In genomic region chr6:170147832-170148708, GRCh38 we compare ENCODE assay signal across 7 cellular contexts.
DNase-seq lines count a peak whose midpoint lies in the region; ATAC-seq and TF ChIP-seq lines count a peak whose summit lies in the region.

No MANE protein-coding gene starts in this region.

- POLR2A ChIA-PET in activated CD4-positive, alpha-beta T cell treated with anti-CD3 and anti-CD28 coated beads, Interleukin-2, amount 10 ng/mL, durations not matched to agents 7 days and 5 days (lab: Charles Lee), result no interaction called here

- H3K4me3 ChIP-seq in heart left ventricle, result peak overlapping the region in 2 of 12 donors; percentile 4 to 22
- H3K4me3 ChIP-seq in vagina, result no peak overlapping the region

- TF ChIP-seq CTCF in H9 (conservative IDR thresholded peaks at IDR 0.05), result no peak
- TF ChIP-seq CTCF in heart left ventricle (IDR thresholded peaks at IDR 0.05), result no peak
- no peak for TF ChIP-seq CTCF in vagina (IDR thresholded peaks at IDR 0.05)

- H2BK15ac ChIP-seq in H9 (ENCODE audit: low read depth, low read length), result no peak overlapping the region

- no peak overlapping the region for H4K91ac ChIP-seq in H9 (ENCODE audit: insufficient read length, low read depth, low read length)

- H3K9me3 Mint-ChIP-seq in H9, result peaks cover 15 to 16% of the 10 kb centered on the region in 2 experiments; a peak in 4 of 5 replicates
- H3K9me3 Mint-ChIP-seq in activated CD4-positive, alpha-beta T cell treated with anti-CD3 and anti-CD28 coated beads, Interleukin-2, amount 10 ng/mL, durations not matched to agents 7 days and 5 days, result peaks cover 17% of the 10 kb centered on the region

- H3K4me1 ChIP-seq in H9 (ENCODE audit: insufficient read depth, low read length) (no peaks in the 10 kb centered on the region; the same call in 1 of the 2 replicates), heart left ventricle (peaks cover 0 to 41% (median 30%) of the 10 kb centered on the region in 12 donors), vagina (peaks cover 31% of the 10 kb centered on the region)

- H4K8ac ChIP-seq in H9 (replicated peaks; ENCODE audit: insufficient read length, low read depth, low read length), result no peak overlapping the region

- no peak overlapping the region for H2AFZ ChIP-seq in H9 (ENCODE audit: low read length)

- H3K23ac ChIP-seq in H9 (ENCODE audit: insufficient read length, low read depth, low read length), result no peak overlapping the region

- no peak overlapping the region for H3K18ac ChIP-seq in H9 (ENCODE audit: insufficient read length, low read depth, low read length)

- H3K36me3 ChIP-seq in heart left ventricle, result no peaks in the 10 kb centered on the region
- H3K36me3 ChIP-seq in vagina, result no peaks in the 10 kb centered on the region

- intact Hi-C loops in heart left ventricle (cut with DNase I), result no loop called here
- intact Hi-C loops in vagina (cut with DNase I), result no loop called here

- WGBS in H9 (ENCODE audit: extremely low coverage, insufficient read length, low lambda C conversion rate), result no CpG with 5 or more reads among the region's 30 CpGs
- 44 to 65% (median 49%) methylated on average over 30 of the region's 30 CpGs for WGBS in heart left ventricle, 4 donors

- H3K4me3 Mint-ChIP-seq in H9, result no peak overlapping the region; a peak in 1 of 5 replicates
- H3K4me3 Mint-ChIP-seq in activated CD4-positive, alpha-beta T cell treated with anti-CD3 and anti-CD28 coated beads, Interleukin-2, amount 10 ng/mL, durations not matched to agents 7 days and 5 days, result peak overlapping the region; percentile 33

- peak in 2 of 4 donors; percentile 23 to 25 for ATAC-seq in heart left ventricle
- no peak for ATAC-seq in HG03460 (IDR thresholded peaks at IDR 0.05; ENCODE audit: unreplicated experiment)

- H3K27me3 ChIP-seq in H9 (ENCODE audit: insufficient read depth, low read length) (no peaks in the 10 kb centered on the region), heart left ventricle (peaks cover 0 to 4% (median 0%) of the 10 kb centered on the region in 9 donors), vagina (no peaks in the 10 kb centered on the region)

- peaks cover 22% of the 10 kb centered on the region for H3K27me3 Mint-ChIP-seq in H9 (ENCODE audit: low read depth)
- H3K27me3 Mint-ChIP-seq in activated CD4-positive, alpha-beta T cell treated with anti-CD3 and anti-CD28 coated beads, Interleukin-2, amount 10 ng/mL, durations not matched to agents 7 days and 5 days, result peaks cover 8% of the 10 kb centered on the region

- H3K27ac Mint-ChIP-seq in H9, result no peak overlapping the region; a peak in 1 of 7 replicates
- H3K27ac Mint-ChIP-seq in activated CD4-positive, alpha-beta T cell treated with anti-CD3 and anti-CD28 coated beads, Interleukin-2, amount 10 ng/mL, durations not matched to agents 7 days and 5 days, result peak overlapping the region; percentile 71

- H2BK12ac ChIP-seq in H9 (ENCODE audit: insufficient read length, low read depth, low read length), result no peak overlapping the region

- H3K4ac ChIP-seq in H9 (ENCODE audit: low read depth, low read length), result no peak overlapping the region

- H3K9me3 ChIP-seq in H9 (ENCODE audit: control insufficient read depth, low read depth, low read length) (no peaks in the 10 kb centered on the region), heart left ventricle (peaks cover 0 to 10% (median 0%) of the 10 kb centered on the region in 12 donors), vagina (no peaks in the 10 kb centered on the region)

- no peak overlapping the region for H3K56ac ChIP-seq in H9 (ENCODE audit: insufficient read length, low read depth, low read length)

- H3K4me2 ChIP-seq in H9 (ENCODE audit: insufficient read depth, insufficient read length, low read length), result no peak overlapping the region

- no peaks in the 10 kb centered on the region for H3K79me1 ChIP-seq in H9 (ENCODE audit: insufficient read depth, low read depth, low read length, poor library complexity, severe bottlenecking)

- no peak overlapping the region for H2AK5ac ChIP-seq in H9 (ENCODE audit: insufficient read length, low read length)

- no peak overlapping the region for H2BK120ac ChIP-seq in H9 (ENCODE audit: low read depth, low read length, poor library complexity, severe bottlenecking)

- CTCF ChIA-PET in activated CD4-positive, alpha-beta T cell treated with anti-CD3 and anti-CD28 coated beads, Interleukin-2, amount 10 ng/mL, durations not matched to agents 7 days and 5 days (lab: Charles Lee), result interaction anchor here (1.5 kb wide), 1 partner anchor 11 kb away, joined by 3 read pairs; no protein-coding TSS in a partner anchor

- H3K14ac ChIP-seq in H9 (ENCODE audit: insufficient read depth, low read length), result no peak overlapping the region

- no peak overlapping the region for H4K5ac ChIP-seq in H9 (ENCODE audit: insufficient read length, low read depth, low read length)

- H2BK5ac ChIP-seq in H9 (ENCODE audit: insufficient read length, low read length), result no peak overlapping the region

- no peak overlapping the region for H3K27ac ChIP-seq in H9 (ENCODE audit: insufficient read length, low read depth, low read length)
- peak overlapping the region in 7 of 12 donors; percentile 11 to 48 (median 23) for H3K27ac ChIP-seq in heart left ventricle
- no peak overlapping the region for H3K27ac ChIP-seq in vagina

- no peaks in the 10 kb centered on the region for H4K20me1 ChIP-seq in H9 (ENCODE audit: control insufficient read depth, insufficient read depth, insufficient read length)

- DNase-seq in H9 (peak; percentile 71), heart left ventricle (peak in 3 of 5 donors; percentile 24 to 75 (median 53)), vagina (ENCODE audit: extremely low spot score in 2 of 2) (no peak), NOMO-1 treated with DMSO at 0.1 percent for 48 hours (lab: John Stamatoyannopoulos, UW; ENCODE audit: unreplicated experiment) (no peak)
- DNase-seq in activated CD4-positive, alpha-beta T cell treated with anti-CD3 and anti-CD28 coated beads, Interleukin-2, amount 10 ng/mL, durations not matched to agents 7 days and 5 days, result peak; percentile 50
- peak; percentile 61 for DNase-seq in stimulated activated CD8-positive, alpha-beta memory T cell treated with anti-CD3 and anti-CD28 coated beads, Interleukin-4, amount 100 ng/mL, for 24 hours (ENCODE audit: low read depth)

- no peak overlapping the region for H3K9ac ChIP-seq in H9 (ENCODE audit: extremely low read depth, insufficient read length, low read length)

- no peak overlapping the region for H2BK20ac ChIP-seq in H9 (ENCODE audit: low read depth, low read length, poor library complexity, severe bottlenecking)

- no peaks in the 10 kb centered on the region for H3K23me2 ChIP-seq in H9 (ENCODE audit: insufficient read length, low read depth, low read length, poor library complexity, severe bottlenecking)

- H3T11ph ChIP-seq in H9 (ENCODE audit: low read length), result no peak overlapping the region

- no peak for TF ChIP-seq POLR2A in heart left ventricle (IDR thresholded peaks at IDR 0.05)
- TF ChIP-seq POLR2A in vagina (IDR thresholded peaks at IDR 0.05), result no peak

- peaks cover 0 to 2% (median 0%) of the 10 kb centered on the region in 3 experiments; a peak in 2 of 7 replicates for H3K36me3 Mint-ChIP-seq in H9 (ENCODE audit: insufficient read depth in 1 of 3, low read depth in 3 of 3)
- peaks cover 6% of the 10 kb centered on the region for H3K36me3 Mint-ChIP-seq in activated CD4-positive, alpha-beta T cell treated with anti-CD3 and anti-CD28 coated beads, Interleukin-2, amount 10 ng/mL, durations not matched to agents 7 days and 5 days (ENCODE audit: low read depth)

- H3K4me1 Mint-ChIP-seq in H9, result peaks cover 28 to 41% of the 10 kb centered on the region in 2 experiments
- H3K4me1 Mint-ChIP-seq in activated CD4-positive, alpha-beta T cell treated with anti-CD3 and anti-CD28 coated beads, Interleukin-2, amount 10 ng/mL, durations not matched to agents 7 days and 5 days, result peaks cover 42% of the 10 kb centered on the region

- no peaks in the 10 kb centered on the region for H3K79me2 ChIP-seq in H9 (ENCODE audit: insufficient read depth, low read length)

Comparison
In these comparisons a context has a peak if more than half of its experiments do, and no peak if none do; other contexts are left out.
1. DNase-seq: peak in H9 (single experiment), activated CD4-positive, alpha-beta T cell treated with anti-CD3 and anti-CD28 coated beads, Interleukin-2, amount 10 ng/mL, durations not matched to agents 7 days and 5 days (single experiment), heart left ventricle (3 of 5) and stimulated activated CD8-positive, alpha-beta memory T cell treated with anti-CD3 and anti-CD28 coated beads, Interleukin-4, amount 100 ng/mL, for 24 hours (single experiment); none in vagina (0 of 2) and NOMO-1 treated with DMSO at 0.1 percent for 48 hours (single experiment).
2. H3K27ac ChIP-seq: peak in heart left ventricle (7 of 12); none in H9 (single experiment) and vagina (single experiment).